ENCODE assay signal across 8 cellular contexts in genomic region chr2:72826156-72826477, GRCh38. TPM values are rescaled to one million over a fixed set of nuclear protein-coding genes. Genes with fewer than 3 reads are reported as not detected.
DNase-seq lines count a peak whose midpoint lies in the region; ATAC-seq and TF ChIP-seq lines count a peak whose summit lies in the region.

No MANE protein-coding gene starts in this region.

- no peaks in the 10 kb centered on the region for H3K9me3 ChIP-seq in tibial nerve

- TF ChIP-seq EP300 in tibial nerve (IDR thresholded peaks at IDR 0.05), result no peak

- peak overlapping the region in 1 of 4 donors; percentile 83 for H3K27ac ChIP-seq in tibial nerve

- H3K27me3 Mint-ChIP-seq in activated T-cell treated with anti-CD3 and anti-CD28 coated beads, Interleukin-2, amount 50 U/mL, for 72 hours (ENCODE audit: low read depth), result peaks cover 7% of the 10 kb centered on the region
- no peaks in the 10 kb centered on the region for H3K27me3 Mint-ChIP-seq in mesothelial cell of epicardium (ENCODE audit: low read depth)

- H3K4me3 ChIP-seq in astrocyte of the cerebellum (ENCODE audit: low read depth, low read length) (peak overlapping the region; percentile 80), tibial nerve (peak overlapping the region in 3 of 4 donors; percentile 62 to 99 (median 72))

- H3K36me3 Mint-ChIP-seq in activated T-cell treated with anti-CD3 and anti-CD28 coated beads, Interleukin-2, amount 50 U/mL, for 72 hours (ENCODE audit: insufficient read depth in 2 of 2), result peaks cover 0 to 4% of the 10 kb centered on the region in 2 donors
- H3K36me3 Mint-ChIP-seq in mesothelial cell of epicardium, result peaks cover 3% of the 10 kb centered on the region

- ATAC-seq in activated T-cell treated with anti-CD3 and anti-CD28 coated beads, Interleukin-2, amount 50 U/mL, for 72 hours (replicated peaks in 1 of 2), result no peak

- no peak for DNase-seq in activated T-cell treated with anti-CD3 and anti-CD28 coated beads, Interleukin-2, amount 50 U/mL, for 72 hours
- no peak for DNase-seq in activated T-cell treated with anti-CD3 and anti-CD28 coated beads, Interleukin-2, amount 50 U/mL, for 48 hours
- DNase-seq in astrocyte of the cerebellum (ENCODE audit: low read depth) (no peak), mesothelial cell of epicardium (ENCODE audit: low spot score in 2 of 2, unreplicated experiment in 2 of 2) (no peak), tibial nerve (ENCODE audit: low spot score in 2 of 2) (no peak), NCI-H774 (lab: John Stamatoyannopoulos, UW) (no peak), SKM-1 treated with dmso at 0.1 percent for 144 hours (lab: John Stamatoyannopoulos, UW; ENCODE audit: unreplicated experiment) (no peak), NCI-H2196 (lab: John Stamatoyannopoulos, UW; ENCODE audit: unreplicated experiment) (no peak)

- 66 to 67% methylated on average over 10 of the region's 10 CpGs for WGBS in tibial nerve, 2 donors

- in situ Hi-C loops in astrocyte of the cerebellum (cut with HindIII; ENCODE audit: low sequenced_read_pairs), result no loop called here

- peak overlapping the region; percentile 64 for H3K27ac Mint-ChIP-seq in activated T-cell treated with anti-CD3 and anti-CD28 coated beads, Interleukin-2, amount 50 U/mL, for 72 hours
- H3K27ac Mint-ChIP-seq in mesothelial cell of epicardium, result peak overlapping the region; percentile 98

- TF ChIP-seq POLR2A in tibial nerve (IDR thresholded peaks at IDR 0.05), result no peak

- no peak for TF ChIP-seq CTCF in astrocyte of the cerebellum (IDR thresholded peaks at IDR 0.05; ENCODE audit: low read depth, low read length, missing control alignments)
- no peak for TF ChIP-seq CTCF in mesothelial cell of epicardium (IDR thresholded peaks at IDR 0.05; ENCODE audit: unreplicated experiment)
- TF ChIP-seq CTCF in tibial nerve (IDR thresholded peaks at IDR 0.05), result no peak

- H3K36me3 ChIP-seq in tibial nerve, result no peaks in the 10 kb centered on the region

- H3K9me3 Mint-ChIP-seq in activated T-cell treated with anti-CD3 and anti-CD28 coated beads, Interleukin-2, amount 50 U/mL, for 72 hours, result no peaks in the 10 kb centered on the region
- peaks cover 3% of the 10 kb centered on the region for H3K9me3 Mint-ChIP-seq in mesothelial cell of epicardium

- peak overlapping the region; percentile 89 to 96 for H3K4me3 Mint-ChIP-seq in activated T-cell treated with anti-CD3 and anti-CD28 coated beads, Interleukin-2, amount 50 U/mL, for 72 hours
- H3K4me3 Mint-ChIP-seq in mesothelial cell of epicardium, result peak overlapping the region; percentile 97

- H3K4me1 ChIP-seq in tibial nerve, result peaks cover 0 to 24% (median 7%) of the 10 kb centered on the region in 4 donors

- no peaks in the 10 kb centered on the region for H3K27me3 ChIP-seq in tibial nerve

- H3K4me1 Mint-ChIP-seq in activated T-cell treated with anti-CD3 and anti-CD28 coated beads, Interleukin-2, amount 50 U/mL, for 72 hours (ENCODE audit: low read depth), result peaks cover 34% of the 10 kb centered on the region
- H3K4me1 Mint-ChIP-seq in mesothelial cell of epicardium, result peaks cover 60% of the 10 kb centered on the region

RNA-seq across cellular contexts. Expression of gene EXOC6B, which starts 0.3 kb away (rescaled TPM):
- total RNA-seq in activated T-cell treated with anti-CD3 and anti-CD28 coated beads, Interleukin-2, amount 50 U/mL, for 72 hours, result 10 to 100 TPM; 10.4 to 11.6 TPM
- total RNA-seq in mesothelial cell of epicardium (99.7 to 105 TPM (median 104 TPM) in 3 replicates), tibial nerve (10 to 100 TPM; 22.1 to 41.1 (median 30.3) TPM)
